Comparison of ENCODE assay signal across 27 cellular contexts in the genomic region with DNA sequence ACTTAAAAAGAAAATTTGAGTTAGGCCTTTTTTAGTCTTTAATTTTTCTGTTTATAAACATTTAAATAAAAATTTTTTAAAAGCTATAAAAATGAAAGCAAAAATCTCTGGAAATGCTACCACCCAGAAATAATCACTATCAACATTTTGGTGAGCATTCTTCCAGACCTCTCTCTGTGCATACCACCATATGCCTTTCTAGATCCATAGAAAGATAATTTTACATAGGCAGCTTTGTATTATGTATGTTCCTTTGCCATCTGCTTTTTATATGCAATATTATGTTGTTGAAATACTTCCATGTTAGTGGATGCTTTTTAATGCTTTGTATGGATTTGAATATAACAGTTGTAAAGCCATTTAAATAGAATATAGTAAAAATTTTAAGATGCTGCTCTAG.
"Had no signal": no experiment of that assay in that cellular context is flagged by ENCODE, and none has a peak within 500 bp of the region (broad histone marks: within the 10 kb centered on the region; RNA-seq: fewer than 3 reads in every experiment).

No MANE protein-coding gene starts in this region.

- DNase-seq: stimulated activated CD4-positive, alpha-beta T cell treated with anti-CD3 and anti-CD28 coated beads, Interleukin-2, amount 100 ng/mL, for 48 hours; stimulated activated CD4-positive, alpha-beta T cell treated with anti-CD3 and anti-CD28 coated beads, Interleukin-4, amount 100 ng/mL, for 1 hour; stimulated activated CD4-positive, alpha-beta T cell treated with anti-CD3 and anti-CD28 coated beads, Interleukin-4, amount 100 ng/mL, for 24 hours; stimulated activated CD4-positive, alpha-beta T cell treated with anti-CD3 and anti-CD28 coated beads, Interleukin-4, amount 100 ng/mL, for 4 hours; stimulated activated CD8-positive, alpha-beta memory T cell treated with anti-CD3 and anti-CD28 coated beads, Interleukin-4, amount 100 ng/mL, for 48 hours; stimulated activated naive B cell treated with anti-CD40 and anti-IgM and Interleukin-4, amounts not matched to agents 10 μg/mL and 1 μg/mL and 100 μg/mL, for 72 hours; stimulated activated naive CD4-positive, alpha-beta T cell; stimulated activated naive CD4-positive, alpha-beta T cell treated with Interleukin-2 at 50 U/mL for 16 hours; stimulated activated naive CD8-positive, alpha-beta T cell treated with anti-CD3 and anti-CD28 coated beads, Interleukin-15, amount 100 ng/mL, for 72 hours; stimulated activated naive CD8-positive, alpha-beta T cell treated with anti-CD3 and anti-CD28 coated beads, Interleukin-15, Interleukin-2, amounts not matched to agents 100 U/mL and 50 U/mL, for 24 hours; stomach; substantia nigra; testis; thyroid gland; tibial artery; transverse colon; trophoblast cell; upper lobe of left lung; upper lobe of right lung; uterus had no signal

- H3K4me1 ChIP-seq: stomach, suprapubic skin, testis, tibial artery, tibial nerve, transverse colon, upper lobe of left lung, upper lobe of right lung, uterus, vagina had no signal

- FAIRE-seq: urothelium cell line had no signal

- H3K9me3 ChIP-seq: stomach, suprapubic skin, testis, thoracic aorta, thyroid gland, tibial artery, tibial nerve, transverse colon, upper lobe of left lung, upper lobe of right lung, uterus, vagina had no signal

- H3K27ac ChIP-seq: stomach, suprapubic skin, testis, thoracic aorta, thyroid gland, tibial artery, tibial nerve, transverse colon, upper lobe of left lung, upper lobe of right lung, uterus, vagina had no signal

- H3K36me3 ChIP-seq: stomach, suprapubic skin, thoracic aorta, thyroid gland, tibial artery, tibial nerve, transverse colon, upper lobe of left lung, upper lobe of right lung, uterus, vagina had no signal

- ATAC-seq: stimulated activated effector memory CD8-positive, alpha-beta T cell treated with anti-CD3 and anti-CD28 coated beads, Interleukin-12 subunit alpha, Interleukin-12 subunit beta, amount 100 ng/mL, for 72 hours; stimulated activated memory B cell treated with anti-CD40 and anti-IgM and Interleukin-4, amounts not matched to agents 10 μg/mL and 1 μg/mL and 100 μg/mL, for 72 hours; stimulated activated naive B cell treated with anti-CD40 and anti-IgM and Interleukin-4, amounts not matched to agents 10 μg/mL and 1 μg/mL and 100 μg/mL, for 72 hours; stimulated activated naive CD8-positive, alpha-beta T cell treated with anti-CD3 and anti-CD28 coated beads, Interleukin-15, amount 100 ng/mL, for 72 hours; stimulated activated naive CD8-positive, alpha-beta T cell treated with anti-CD3 and anti-CD28 coated beads, Interleukin-15, Interleukin-2, amounts not matched to agents 100 U/mL and 50 U/mL, for 24 hours; upper lobe of right lung had no signal

- H3K27me3 ChIP-seq: stomach, suprapubic skin, testis, thyroid gland, tibial artery, tibial nerve, transverse colon, upper lobe of left lung, upper lobe of right lung, uterus, vagina had no signal

- H3K4me3 ChIP-seq: stomach, suprapubic skin, testis, thoracic aorta, thyroid gland, tibial artery, tibial nerve, transverse colon, upper lobe of left lung, upper lobe of right lung, uterus, vagina had no signal
